Comparison of ENCODE assay signal across 15 cellular contexts in genomic region chr17:20225162-20226115, GRCh38.
A peak's percentile ranks its signal among the peaks of the same experiment; 100 is the strongest.
DNase-seq lines count a peak whose midpoint lies in the region; ATAC-seq, FAIRE-seq and TF ChIP-seq lines count a peak whose summit lies in the region.
"Had no signal": no experiment of that assay in that cellular context is flagged by ENCODE, and none has a peak within 500 bp of the region (broad histone marks: within the 10 kb centered on the region; RNA-seq: fewer than 3 reads in every experiment).

No MANE protein-coding gene starts in this region.

- no peaks in the 10 kb centered on the region for H3K27me3 Mint-ChIP-seq in astrocyte (ENCODE audit: low read depth, unreplicated experiment)
- H3K27me3 Mint-ChIP-seq: activated CD8-positive, alpha-beta T cell treated with anti-CD3 and anti-CD28 coated beads for 36 hours had no signal

- H3K27ac ChIP-seq in cardiac muscle cell (no peak overlapping the region), astrocyte (ENCODE audit: low read depth, low read length) (no peak overlapping the region), left lung (no peak overlapping the region)

- TF ChIP-seq CTCF in cardiac muscle cell (IDR thresholded peaks at IDR 0.05; ENCODE audit: low read depth, low read length) (peak; percentile 12), astrocyte (IDR thresholded peaks at IDR 0.05; ENCODE audit: insufficient read depth, low read depth, low read length) (no peak), left lung (IDR thresholded peaks at IDR 0.05) (no peak)

- no peak for FAIRE-seq in astrocyte (lab: Jason Lieb, UNC)
- FAIRE-seq: endometrium had no signal

- H3K36me3 ChIP-seq in cardiac muscle cell (no peaks in the 10 kb centered on the region), astrocyte (ENCODE audit: insufficient read depth, low read length) (no peaks in the 10 kb centered on the region), left lung (no peaks in the 10 kb centered on the region)

- no peak overlapping the region for H3K4me2 ChIP-seq in astrocyte (ENCODE audit: low read length)

- peaks cover 52% of the 10 kb centered on the region for H3K4me1 Mint-ChIP-seq in astrocyte (ENCODE audit: low read depth, unreplicated experiment)

- peaks cover 29% of the 10 kb centered on the region for H3K79me2 ChIP-seq in astrocyte (ENCODE audit: insufficient read depth, low read length)

- peaks cover 25% of the 10 kb centered on the region for H4K20me1 ChIP-seq in astrocyte (ENCODE audit: insufficient read depth, low read length)

- peaks cover 12% of the 10 kb centered on the region for H3K36me3 Mint-ChIP-seq in astrocyte (ENCODE audit: low read depth, unreplicated experiment)
- H3K36me3 Mint-ChIP-seq: activated naive CD8-positive, alpha-beta T cell treated with anti-CD3 and anti-CD28 coated beads, Interleukin-2, amount 10 ng/mL, durations not matched to agents 7 days and 5 days had no signal

- no peak overlapping the region for H3K4me3 ChIP-seq in cardiac muscle cell
- H3K4me3 ChIP-seq in astrocyte (ENCODE audit: insufficient read depth, low read depth, low read length), result no peak overlapping the region
- H3K4me3 ChIP-seq in left lung, result no peak overlapping the region

- intact Hi-C loops in Right ventricle myocardium superior (cut with DNase I) (loop anchor here (10.0 kb wide), 3 partner anchors 89 to 619 kb away; no protein-coding TSS in a partner anchor), left lung (cut with DNase I) (loop anchor here in 1 of 2 donors (10.0 kb wide), 1 partner anchor 101 kb away; no protein-coding TSS in a partner anchor)

- H3K27me3 ChIP-seq in cardiac muscle cell (no peaks in the 10 kb centered on the region), astrocyte (ENCODE audit: insufficient read depth, low read length) (no peaks in the 10 kb centered on the region), left lung (no peaks in the 10 kb centered on the region)

- DNase-seq in cardiac muscle cell (ENCODE audit: low read depth in 1 of 2, low spot score in 1 of 2) (no peak), Right ventricle myocardium superior (no peak), astrocyte (ENCODE audit: low read depth) (no peak), inferior parietal cortex (ENCODE audit: extremely low spot score) (peak; percentile 66), DMS153 treated with DMSO at 0.1 percent for 48 hours (lab: John Stamatoyannopoulos, UW; ENCODE audit: unreplicated experiment) (no peak), T1000 (lab: John Stamatoyannopoulos, UW) (no peak), left lung (no peak)
- DNase-seq: activated CD8-positive, alpha-beta T cell treated with anti-CD3 and anti-CD28 coated beads for 36 hours; activated naive CD8-positive, alpha-beta T cell treated with anti-CD3 and anti-CD28 coated beads, Interleukin-2, amount 10 ng/mL, durations not matched to agents 7 days and 5 days; AML-193; immature natural killer cell; Kasumi-1; stimulated activated CD4-positive, alpha-beta T cell treated with anti-CD3 and anti-CD28 coated beads, Interleukin-15, amount 100 ng/mL, for 24 hours had no signal

- H3K27ac Mint-ChIP-seq in astrocyte (ENCODE audit: unreplicated experiment), result peak overlapping the region; percentile 75
- H3K27ac Mint-ChIP-seq: activated CD8-positive, alpha-beta T cell treated with anti-CD3 and anti-CD28 coated beads for 36 hours; activated naive CD8-positive, alpha-beta T cell treated with anti-CD3 and anti-CD28 coated beads, Interleukin-2, amount 10 ng/mL, durations not matched to agents 7 days and 5 days; immature natural killer cell had no signal

- H3K4me1 ChIP-seq in cardiac muscle cell (ENCODE audit: low read depth), result no peaks in the 10 kb centered on the region
- H3K4me1 ChIP-seq in astrocyte (ENCODE audit: insufficient read depth, low read length), result peaks cover 6% of the 10 kb centered on the region
- H3K4me1 ChIP-seq in left lung, result no peaks in the 10 kb centered on the region

- no peak overlapping the region for H2AFZ ChIP-seq in astrocyte (ENCODE audit: low read depth, low read length)

- H3K4me3 Mint-ChIP-seq in astrocyte (ENCODE audit: unreplicated experiment), result no peak overlapping the region
- H3K4me3 Mint-ChIP-seq: activated CD8-positive, alpha-beta T cell treated with anti-CD3 and anti-CD28 coated beads for 36 hours; activated naive CD8-positive, alpha-beta T cell treated with anti-CD3 and anti-CD28 coated beads, Interleukin-2, amount 10 ng/mL, durations not matched to agents 7 days and 5 days; immature natural killer cell had no signal

- ATAC-seq in Right ventricle myocardium superior (ENCODE audit: poor library complexity) (no peak), GM19467 (IDR thresholded peaks at IDR 0.05; ENCODE audit: unreplicated experiment) (no peak), left lung (no peak)
- ATAC-seq: activated CD8-positive, alpha-beta T cell treated with anti-CD3 and anti-CD28 coated beads for 36 hours had no signal

- no peaks in the 10 kb centered on the region for H3K9me3 Mint-ChIP-seq in astrocyte (ENCODE audit: unreplicated experiment)
- H3K9me3 Mint-ChIP-seq: activated CD8-positive, alpha-beta T cell treated with anti-CD3 and anti-CD28 coated beads for 36 hours; activated naive CD8-positive, alpha-beta T cell treated with anti-CD3 and anti-CD28 coated beads, Interleukin-2, amount 10 ng/mL, durations not matched to agents 7 days and 5 days; immature natural killer cell had no signal

- H3K9ac ChIP-seq in astrocyte (ENCODE audit: low read length), result no peak overlapping the region

- no peaks in the 10 kb centered on the region for H3K9me3 ChIP-seq in cardiac muscle cell (ENCODE audit: low read depth)
- H3K9me3 ChIP-seq in astrocyte (ENCODE audit: insufficient read depth, low read depth, low read length), result no peaks in the 10 kb centered on the region
- no peaks in the 10 kb centered on the region for H3K9me3 ChIP-seq in left lung
